9 cellular contexts compared by ENCODE assay signal in the genomic region with DNA sequence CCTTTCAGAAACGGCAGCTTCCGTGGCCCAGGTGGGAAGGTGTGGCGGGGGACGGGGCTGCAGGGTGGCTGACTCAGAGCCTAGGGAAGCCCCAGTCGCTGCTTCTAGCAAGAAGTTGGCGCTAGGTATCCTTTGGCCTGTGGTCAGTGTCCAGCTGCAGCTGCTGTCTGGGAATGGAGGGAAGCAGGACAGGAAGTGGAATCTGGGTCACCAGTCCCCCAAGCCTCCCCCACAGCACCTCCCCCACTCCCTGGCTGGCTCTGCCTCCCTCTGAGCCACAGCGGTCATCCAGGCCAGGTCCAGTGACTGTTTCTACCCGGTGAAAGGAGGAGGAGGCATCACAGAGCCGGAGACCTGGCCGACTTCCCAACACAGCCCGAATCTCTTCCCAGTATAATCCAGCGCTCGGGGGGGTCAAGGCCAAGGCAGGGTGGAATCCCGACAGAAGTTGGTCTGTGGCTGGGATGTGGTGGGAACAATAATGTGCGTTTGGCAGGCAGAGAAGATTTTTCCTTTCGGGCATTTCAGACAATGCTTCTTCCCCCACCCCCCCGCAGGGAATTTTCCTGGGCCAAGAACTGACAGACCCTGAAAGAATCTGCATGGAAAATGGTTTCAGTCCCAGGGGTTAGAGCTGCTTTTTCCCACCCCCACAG. TPM values are rescaled to one million over a fixed set of nuclear protein-coding genes. Genes with fewer than 3 reads are reported as not detected.
DNase-seq lines count a peak whose midpoint lies in the region; ATAC-seq and TF ChIP-seq lines count a peak whose summit lies in the region.
"Had no signal": no experiment of that assay in that cellular context is flagged by ENCODE, and none has a peak within 500 bp of the region (broad histone marks: within the 10 kb centered on the region; RNA-seq: fewer than 3 reads in every experiment).

No MANE protein-coding gene starts in this region.

- H3K36me3 Mint-ChIP-seq in T-cell, result no peaks in the 10 kb centered on the region

- peak overlapping the region; percentile 77 to 81 for H3K27ac ChIP-seq in coronary artery
- peak overlapping the region; percentile 63 to 81 for H3K27ac ChIP-seq in liver (ENCODE audit: low read depth in 1 of 2, low read length in 2 of 2)

- TF ChIP-seq CTCF in coronary artery (IDR thresholded peaks at IDR 0.05) (no peak), liver (IDR thresholded peaks at IDR 0.05; ENCODE audit: low read depth, low read length, missing input control) (no peak), GM20000 (IDR thresholded peaks at IDR 0.05; ENCODE audit: extremely low read depth, missing control alignments) (no peak)

- no peaks in the 10 kb centered on the region for H3K9me3 Mint-ChIP-seq in T-cell

- peak overlapping the region; percentile 9 for H3K4me3 ChIP-seq in coronary artery
- H3K4me3 ChIP-seq in liver (ENCODE audit: low read depth in 1 of 3, low read length in 3 of 3), result peak overlapping the region in 1 of 3 donors; percentile 26
- H3K4me3 ChIP-seq: GM12878 had no signal

- 32% methylated on average over 17 of the region's 17 CpGs for WGBS in liver

- TF ChIP-seq RAD21 in liver (IDR thresholded peaks at IDR 0.05), result peak; percentile 26 to 55

- H3K36me3 ChIP-seq in liver (ENCODE audit: control insufficient read depth in 4 of 4, insufficient read depth in 3 of 4, low read depth in 1 of 4, low read length in 3 of 4), result no peaks in the 10 kb centered on the region

- peak; percentile 54 for DNase-seq in HK-2 (ENCODE audit: unreplicated experiment)
- peak; percentile 96 for DNase-seq in coronary artery (ENCODE audit: low spot score)
- DNase-seq in smooth muscle cell of the brain vasculature (ENCODE audit: low read depth, low spot score), result peak; percentile 55
- DNase-seq in GM20000 (ENCODE audit: low spot score), result no peak
- DNase-seq in T-cell, result no peak

- no peak overlapping the region for H3K4me3 Mint-ChIP-seq in T-cell

- H3K9ac ChIP-seq in liver (ENCODE audit: low read depth in 1 of 2, low read length in 2 of 2), result no peak overlapping the region

- ATAC-seq in GM18868 (IDR thresholded peaks at IDR 0.05; ENCODE audit: unreplicated experiment) (no peak), GM21723 (IDR thresholded peaks at IDR 0.05; ENCODE audit: unreplicated experiment) (no peak), T-cell (replicated peaks in 1 of 4) (no peak)
- ATAC-seq: GM12878 had no signal

- H3K27me3 Mint-ChIP-seq in T-cell, result peaks cover 21 to 27% of the 10 kb centered on the region in 2 donors

- no peaks in the 10 kb centered on the region for H3K9me3 ChIP-seq in liver (ENCODE audit: control insufficient read depth in 4 of 4, low read length in 3 of 4)

- no peak overlapping the region for H3K27ac Mint-ChIP-seq in T-cell

- no peaks in the 10 kb centered on the region for H3K27me3 ChIP-seq in liver (ENCODE audit: control insufficient read depth in 4 of 4, insufficient read depth in 4 of 4, low read length in 3 of 4)

- POLR2A ChIA-PET in T-cell (lab: Charles Lee), result no interaction called here

- peaks cover 0 to under 1% (median 0%) of the 10 kb centered on the region in 3 donors for H3K4me1 Mint-ChIP-seq in T-cell

- CTCF ChIA-PET in T-cell (lab: Charles Lee), result no interaction called here

- H3K4me1 ChIP-seq in liver (ENCODE audit: control insufficient read depth in 4 of 4, insufficient read depth in 4 of 4, low read length in 3 of 4), result peaks cover 8 to 16% (median 13%) of the 10 kb centered on the region in 4 donors

TF ChIP-seq in liver, 16 proteins besides CTCF, POLR2A, EP300 and RAD21:
- TF ChIP-seq, protein P1, sequence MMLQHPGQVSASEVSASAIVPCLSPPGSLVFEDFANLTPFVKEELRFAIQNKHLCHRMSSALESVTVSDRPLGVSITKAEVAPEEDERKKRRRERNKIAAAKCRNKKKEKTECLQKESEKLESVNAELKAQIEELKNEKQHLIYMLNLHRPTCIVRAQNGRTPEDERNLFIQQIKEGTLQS (IDR thresholded peaks at IDR 0.05), result peak; percentile 40
- TF ChIP-seq FOXA1 (IDR thresholded peaks at IDR 0.05) (no peak), RXRA (IDR thresholded peaks at IDR 0.05) (peak; percentile 71 to 83), SP1 (IDR thresholded peaks at IDR 0.05) (peak; percentile 84), JUND (IDR thresholded peaks at IDR 0.05) (peak in 1 of 2 donors; percentile 40), EGR1 (IDR thresholded peaks at IDR 0.05; ENCODE audit: low read depth in 2 of 2) (peak; percentile 66 to 86), GABPA (IDR thresholded peaks at IDR 0.05 in 1 of 2, conservative IDR thresholded peaks at IDR 0.05 in 1 of 2) (peak; percentile 48 to 59), HNF4G (IDR thresholded peaks at IDR 0.05) (no peak), YY1 (IDR thresholded peaks at IDR 0.05) (peak; percentile 38), NR2F2 (IDR thresholded peaks at IDR 0.05) (peak; percentile 96), HNF4A (conservative IDR thresholded peaks at IDR 0.05) (peak; percentile 55 to 72), TAF1 (conservative IDR thresholded peaks at IDR 0.05) (no peak), FOXA2 (IDR thresholded peaks at IDR 0.05) (no peak)
- TF ChIP-seq, protein P2, sequence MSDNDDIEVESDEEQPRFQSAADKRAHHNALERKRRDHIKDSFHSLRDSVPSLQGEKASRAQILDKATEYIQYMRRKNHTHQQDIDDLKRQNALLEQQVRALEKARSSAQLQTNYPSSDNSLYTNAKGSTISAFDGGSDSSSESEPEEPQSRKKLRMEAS (IDR thresholded peaks at IDR 0.05), result peak; percentile 97
- TF ChIP-seq, protein P3, sequence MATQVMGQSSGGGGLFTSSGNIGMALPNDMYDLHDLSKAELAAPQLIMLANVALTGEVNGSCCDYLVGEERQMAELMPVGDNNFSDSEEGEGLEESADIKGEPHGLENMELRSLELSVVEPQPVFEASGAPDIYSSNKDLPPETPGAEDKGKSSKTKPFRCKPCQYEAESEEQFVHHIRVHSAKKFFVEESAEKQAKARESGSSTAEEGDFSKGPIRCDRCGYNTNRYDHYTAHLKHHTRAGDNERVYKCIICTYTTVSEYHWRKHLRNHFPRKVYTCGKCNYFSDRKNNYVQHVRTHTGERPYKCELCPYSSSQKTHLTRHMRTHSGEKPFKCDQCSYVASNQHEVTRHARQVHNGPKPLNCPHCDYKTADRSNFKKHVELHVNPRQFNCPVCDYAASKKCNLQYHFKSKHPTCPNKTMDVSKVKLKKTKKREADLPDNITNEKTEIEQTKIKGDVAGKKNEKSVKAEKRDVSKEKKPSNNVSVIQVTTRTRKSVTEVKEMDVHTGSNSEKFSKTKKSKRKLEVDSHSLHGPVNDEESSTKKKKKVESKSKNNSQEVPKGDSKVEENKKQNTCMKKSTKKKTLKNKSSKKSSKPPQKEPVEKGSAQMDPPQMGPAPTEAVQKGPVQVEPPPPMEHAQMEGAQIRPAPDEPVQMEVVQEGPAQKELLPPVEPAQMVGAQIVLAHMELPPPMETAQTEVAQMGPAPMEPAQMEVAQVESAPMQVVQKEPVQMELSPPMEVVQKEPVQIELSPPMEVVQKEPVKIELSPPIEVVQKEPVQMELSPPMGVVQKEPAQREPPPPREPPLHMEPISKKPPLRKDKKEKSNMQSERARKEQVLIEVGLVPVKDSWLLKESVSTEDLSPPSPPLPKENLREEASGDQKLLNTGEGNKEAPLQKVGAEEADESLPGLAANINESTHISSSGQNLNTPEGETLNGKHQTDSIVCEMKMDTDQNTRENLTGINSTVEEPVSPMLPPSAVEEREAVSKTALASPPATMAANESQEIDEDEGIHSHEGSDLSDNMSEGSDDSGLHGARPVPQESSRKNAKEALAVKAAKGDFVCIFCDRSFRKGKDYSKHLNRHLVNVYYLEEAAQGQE (IDR thresholded peaks at IDR 0.05), result peak; percentile 67
- TF ChIP-seq, protein P4, sequence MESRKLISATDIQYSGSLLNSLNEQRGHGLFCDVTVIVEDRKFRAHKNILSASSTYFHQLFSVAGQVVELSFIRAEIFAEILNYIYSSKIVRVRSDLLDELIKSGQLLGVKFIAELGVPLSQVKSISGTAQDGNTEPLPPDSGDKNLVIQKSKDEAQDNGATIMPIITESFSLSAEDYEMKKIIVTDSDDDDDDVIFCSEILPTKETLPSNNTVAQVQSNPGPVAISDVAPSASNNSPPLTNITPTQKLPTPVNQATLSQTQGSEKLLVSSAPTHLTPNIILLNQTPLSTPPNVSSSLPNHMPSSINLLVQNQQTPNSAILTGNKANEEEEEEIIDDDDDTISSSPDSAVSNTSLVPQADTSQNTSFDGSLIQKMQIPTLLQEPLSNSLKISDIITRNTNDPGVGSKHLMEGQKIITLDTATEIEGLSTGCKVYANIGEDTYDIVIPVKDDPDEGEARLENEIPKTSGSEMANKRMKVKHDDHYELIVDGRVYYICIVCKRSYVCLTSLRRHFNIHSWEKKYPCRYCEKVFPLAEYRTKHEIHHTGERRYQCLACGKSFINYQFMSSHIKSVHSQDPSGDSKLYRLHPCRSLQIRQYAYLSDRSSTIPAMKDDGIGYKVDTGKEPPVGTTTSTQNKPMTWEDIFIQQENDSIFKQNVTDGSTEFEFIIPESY (IDR thresholded peaks at IDR 0.05), result peak; percentile 52

RNA-seq across cellular contexts. Expression of a gene that starts 45.1 kb away (rescaled TPM):
- total RNA-seq in liver (10 to 100 TPM in 1 of 2 donors, 1 to 10 TPM in 1; 4.3 to 18.5 TPM), T-cell (1 to 10 TPM in 1 of 5 donors, under 1 TPM in 3, not detected in 1; 0.44 to 1.1 (median 0.73) TPM)
- polyA plus RNA-seq in liver, result 10 to 100 TPM in 1 of 2 donors, 1 to 10 TPM in 1; 2.5 to 13.5 TPM

Comparison
In these comparisons a context has a peak if more than half of its experiments do, and no peak if none do; other contexts are left out.
1. DNase-seq: peak in HK-2 (single experiment), coronary artery (single experiment) and smooth muscle cell of the brain vasculature (single experiment); none in GM20000 (single experiment) and T-cell (0 of 34).